8 cellular contexts compared by ENCODE assay signal in the genomic region with DNA sequence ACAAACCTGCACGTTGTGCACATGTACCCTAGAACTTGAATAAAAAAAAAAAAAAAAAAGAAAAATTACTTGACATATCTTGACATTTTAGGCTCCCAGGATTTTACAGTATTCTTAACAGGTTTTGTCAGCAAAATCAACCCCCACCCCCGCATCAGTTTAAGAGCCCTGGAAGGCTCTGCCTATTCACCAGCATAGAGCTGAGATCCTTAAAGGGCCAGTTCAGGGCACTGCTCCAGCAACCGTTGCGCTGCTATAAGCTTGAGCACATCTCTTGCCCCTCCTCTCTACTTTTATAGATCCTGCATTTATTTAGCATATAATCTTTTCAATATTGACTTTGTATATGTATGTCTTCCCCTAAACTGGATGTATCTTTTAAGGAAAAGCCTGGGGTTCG. TPM values are rescaled to one million over a fixed set of nuclear protein-coding genes. Genes with fewer than 3 reads are reported as not detected.
DNase-seq lines count a peak whose midpoint lies in the region; ATAC-seq and TF ChIP-seq lines count a peak whose summit lies in the region.

No MANE protein-coding gene starts in this region.

- H3K27ac Mint-ChIP-seq in Calu3 (ENCODE audit: unreplicated experiment), result peak overlapping the region; percentile 92

- no peak for ATAC-seq in gastroesophageal sphincter

- H3K79me1 ChIP-seq in neuronal stem cell (ENCODE audit: low read depth, low read length), result peaks cover 3% of the 10 kb centered on the region

- peaks cover 0 to 18% of the 10 kb centered on the region in 2 donors for H3K36me3 ChIP-seq in gastroesophageal sphincter
- H3K36me3 ChIP-seq in neuronal stem cell (replicated peaks in 1 of 2; ENCODE audit: control insufficient read depth in 2 of 2, insufficient read depth in 2 of 2, low read length in 2 of 2), result peaks cover 7 to 26% of the 10 kb centered on the region in 2 donors
- no peaks in the 10 kb centered on the region for H3K36me3 ChIP-seq in vagina

- no peaks in the 10 kb centered on the region for H3K27me3 ChIP-seq in gastroesophageal sphincter
- no peaks in the 10 kb centered on the region for H3K27me3 ChIP-seq in neuronal stem cell (ENCODE audit: control insufficient read depth in 3 of 3, insufficient read depth in 3 of 3, low read depth in 1 of 3, low read length in 3 of 3)
- H3K27me3 ChIP-seq in vagina, result no peaks in the 10 kb centered on the region

- CTCF ChIA-PET in Calu3 (lab: Charles Lee), result no interaction called here

- peak overlapping the region; percentile 93 to 99 (median 96) for H3K27ac ChIP-seq in gastroesophageal sphincter
- no peak overlapping the region for H3K27ac ChIP-seq in neuronal stem cell (replicated peaks; ENCODE audit: low read length)
- H3K27ac ChIP-seq in vagina, result peak overlapping the region; percentile 90

- BruUV-seq in Calu3 (replicated peaks; lab: Mats Ljungman, UMichigan), result TSS peak; percentile 96

- no peak overlapping the region for H3K23ac ChIP-seq in neuronal stem cell (ENCODE audit: low read depth, low read length, poor library complexity)

- H3K27me3 Mint-ChIP-seq in Calu3 (ENCODE audit: unreplicated experiment), result no peaks in the 10 kb centered on the region

- no peak overlapping the region for H4K91ac ChIP-seq in neuronal stem cell (ENCODE audit: low read depth, low read length, poor library complexity)

- peak overlapping the region; percentile 95 for H2AFZ ChIP-seq in neuronal stem cell (ENCODE audit: low read length)

- WGBS in gastroesophageal sphincter (ENCODE audit: low coverage in 1 of 2), 2 donors, result 6 to 9% methylated on average over 5 of the region's 5 CpGs
- WGBS in neuronal stem cell (ENCODE audit: extremely low coverage in 2 of 2, insufficient read length in 2 of 2, insufficient replicate concordance in 1 of 2), 2 donors, result no CpG with 5 or more reads among the region's 5 CpGs

- no peak overlapping the region for H2BK5ac ChIP-seq in neuronal stem cell (ENCODE audit: low read length)

- H3K4me1 Mint-ChIP-seq in Calu3 (ENCODE audit: low read depth, unreplicated experiment), result no peaks in the 10 kb centered on the region

- no peak for TF ChIP-seq EP300 in gastroesophageal sphincter (IDR thresholded peaks at IDR 0.05)

- H3K9ac ChIP-seq in neuronal stem cell (ENCODE audit: low read depth, low read length, poor library complexity), result no peak overlapping the region

- H3K14ac ChIP-seq in neuronal stem cell (ENCODE audit: low read length), result no peak overlapping the region

- H3K9me3 ChIP-seq in gastroesophageal sphincter, result no peaks in the 10 kb centered on the region
- no peaks in the 10 kb centered on the region for H3K9me3 ChIP-seq in neuronal stem cell (replicated peaks in 1 of 2; ENCODE audit: control insufficient read depth in 2 of 2, insufficient read depth in 1 of 2, low read depth in 1 of 2, low read length in 2 of 2)
- no peaks in the 10 kb centered on the region for H3K9me3 ChIP-seq in vagina

- TF ChIP-seq CTCF in Calu3 (IDR thresholded peaks at IDR 0.05; ENCODE audit: unreplicated experiment), result no peak
- no peak for TF ChIP-seq CTCF in HFF-Myc (IDR thresholded peaks at IDR 0.05; ENCODE audit: low read depth, low read length, missing control alignments)
- TF ChIP-seq CTCF in gastroesophageal sphincter (IDR thresholded peaks at IDR 0.05), result no peak
- no peak for TF ChIP-seq CTCF in vagina (IDR thresholded peaks at IDR 0.05)

- no peaks in the 10 kb centered on the region for H3K9me3 Mint-ChIP-seq in Calu3 (ENCODE audit: low read depth, unreplicated experiment)

- no peak overlapping the region for H2BK15ac ChIP-seq in neuronal stem cell (ENCODE audit: low read length)

- no peak for TF ChIP-seq POLR2A in gastroesophageal sphincter (IDR thresholded peaks at IDR 0.05)
- no peak for TF ChIP-seq POLR2A in vagina (IDR thresholded peaks at IDR 0.05)

- H3K4me1 ChIP-seq in gastroesophageal sphincter, result peaks cover 0 to 39% (median 14%) of the 10 kb centered on the region in 3 donors
- H3K4me1 ChIP-seq in neuronal stem cell (ENCODE audit: control insufficient read depth in 2 of 2, insufficient read depth in 1 of 2, low read depth in 1 of 2, low read length in 2 of 2), result peaks cover 3 to 4% of the 10 kb centered on the region in 2 donors
- peaks cover 39% of the 10 kb centered on the region for H3K4me1 ChIP-seq in vagina

- intact Hi-C loops in Calu3 (cut with micrococcal nuclease; ENCODE audit: unreplicated experiment), result no loop called here
- intact Hi-C loops in vagina (cut with DNase I), result no loop called here

- H3K36me3 Mint-ChIP-seq in Calu3 (ENCODE audit: insufficient read depth, unreplicated experiment), result peaks cover 44% of the 10 kb centered on the region

- peak overlapping the region; percentile 94 for H3K4me3 ChIP-seq in HFF-Myc (replicated peaks; ENCODE audit: low read depth, low read length)
- peak overlapping the region; percentile 69 to 86 for H3K4me3 ChIP-seq in gastroesophageal sphincter
- H3K4me3 ChIP-seq in neuronal stem cell (ENCODE audit: low read length in 2 of 2), result peak overlapping the region; percentile 73 to 86
- H3K4me3 ChIP-seq in vagina, result peak overlapping the region; percentile 81 to 88

- H2BK120ac ChIP-seq in neuronal stem cell (ENCODE audit: low read depth, low read length), result no peak overlapping the region

- H4K8ac ChIP-seq in neuronal stem cell (ENCODE audit: low read depth, low read length), result no peak overlapping the region

- H2BK12ac ChIP-seq in neuronal stem cell (ENCODE audit: low read length), result no peak overlapping the region

- peak overlapping the region; percentile 90 for H3K4me3 Mint-ChIP-seq in Calu3 (ENCODE audit: low read depth, unreplicated experiment)

- H3K4me2 ChIP-seq in neuronal stem cell (ENCODE audit: insufficient read depth, low read length, poor library complexity, severe bottlenecking), result peak overlapping the region; percentile 72

- no peak overlapping the region for H3K18ac ChIP-seq in neuronal stem cell (ENCODE audit: low read length)

- no peak overlapping the region for H2AK5ac ChIP-seq in neuronal stem cell (ENCODE audit: low read depth, low read length)

- DNase-seq in Calu3 (no peak), HFF-Myc (ENCODE audit: extremely low read depth, low read depth) (peak; percentile 33), NCI-H526 treated with DMSO at 0.1 percent for 48 hours (lab: John Stamatoyannopoulos, UW) (peak; percentile 87), neuronal stem cell (ENCODE audit: low spot score) (peak; percentile 15), vagina (ENCODE audit: extremely low spot score in 2 of 2) (no peak), NCI-H128 (lab: John Stamatoyannopoulos, UW; ENCODE audit: unreplicated experiment) (no peak)
- DNase-seq in activated gamma-delta T cell treated with anti-CD3 and anti-CD28 coated beads, Interleukin-2, amount 50 U/mL, for 16 hours (ENCODE audit: low read depth), result peak; percentile 2

- no peak overlapping the region for H3K4ac ChIP-seq in neuronal stem cell (ENCODE audit: low read length)

RNA-seq across cellular contexts. Expression of a gene that starts 0.7 kb away (rescaled TPM):
- total RNA-seq in Calu3 (2022) (66.7 and 74.5 TPM in 2 replicates), gastroesophageal sphincter (10 to 100 TPM; 50.3 to 82.3 (median 63.2) TPM), vagina (68.5 TPM)
- 89.5 TPM for polyA plus RNA-seq in neuronal stem cell (2013, experiment 1 of 2)
- polyA plus RNA-seq in neuronal stem cell (2013, experiment 2 of 2), result 91.3 TPM

RNA-seq across cellular contexts. Expression of a gene that starts 35.2 kb away (rescaled TPM):
- 12.2 and 15.4 TPM in 2 replicates for total RNA-seq in Calu3 (2022)
- 10 to 100 TPM; 15.3 to 50.1 (median 33.6) TPM for total RNA-seq in gastroesophageal sphincter
- polyA plus RNA-seq in neuronal stem cell (2013, experiment 1 of 2), result 16.9 TPM
- polyA plus RNA-seq in neuronal stem cell (2013, experiment 2 of 2), result 17.7 TPM
- total RNA-seq in vagina, result 24.8 TPM

RNA-seq across cellular contexts. Expression of a gene that starts 45.2 kb away (rescaled TPM):
- 17.4 and 20.6 TPM in 2 replicates for total RNA-seq in Calu3 (2022)
- total RNA-seq in gastroesophageal sphincter, result 10 to 100 TPM; 31.7 to 56.1 (median 45.3) TPM
- polyA plus RNA-seq in neuronal stem cell (2013, experiment 1 of 2), result 12.3 TPM
- 13.3 TPM for polyA plus RNA-seq in neuronal stem cell (2013, experiment 2 of 2)
- 39.0 TPM for total RNA-seq in vagina

RNA-seq across cellular contexts. Expression of a gene that starts 55.8 kb away (rescaled TPM):
- total RNA-seq in Calu3 (2022) (4.6 and 6.6 TPM in 2 replicates), gastroesophageal sphincter (over 10,000 TPM; 10,394 to 14,194 (median 13,050) TPM), vagina (1,935 TPM)
- polyA plus RNA-seq in neuronal stem cell (2013, experiment 1 of 2), result 159 TPM
- polyA plus RNA-seq in neuronal stem cell (2013, experiment 2 of 2), result 154 TPM

Comparison
In these comparisons a context has a peak if more than half of its experiments do, and no peak if none do; other contexts are left out.
1. DNase-seq: peak in HFF-Myc (single experiment), NCI-H526 treated with DMSO at 0.1 percent for 48 hours (single experiment), activated gamma-delta T cell treated with anti-CD3 and anti-CD28 coated beads, Interleukin-2, amount 50 U/mL, for 16 hours (single experiment) and neuronal stem cell (single experiment); none in Calu3 (single experiment), vagina (0 of 2) and NCI-H128 (single experiment).
2. Peak in every context shown above with its lines, with median percentiles within 50 percentile points of each other: H3K4me3 ChIP-seq.